ENCODE assay signal across 32 cellular contexts in the genomic region with DNA sequence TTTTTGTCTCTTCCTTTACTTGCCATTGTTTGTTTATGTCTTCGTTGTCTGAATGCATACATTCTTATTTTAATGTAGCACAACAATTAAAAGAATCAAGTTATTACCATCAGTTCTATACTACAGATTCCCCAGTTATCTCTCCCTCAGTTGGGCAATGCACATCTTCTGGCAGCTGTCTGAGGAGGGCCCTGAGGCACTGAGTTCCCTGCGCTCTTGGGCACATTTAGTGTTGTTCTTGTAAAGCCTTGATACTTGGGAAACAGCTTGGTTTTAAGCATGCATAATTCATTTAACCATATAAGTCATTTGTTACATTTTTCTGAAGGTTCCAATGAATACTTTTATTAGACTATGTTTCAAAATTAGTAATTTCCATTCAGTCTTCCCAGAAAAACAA.
"Had no signal": no experiment of that assay in that cellular context is flagged by ENCODE, and none has a peak within 500 bp of the region (broad histone marks: within the 10 kb centered on the region; RNA-seq: fewer than 3 reads in every experiment).

No MANE protein-coding gene starts in this region.

- DNase-seq: activated effector memory CD4-positive, alpha-beta T cell treated with anti-CD3 and anti-CD28 coated beads, Interleukin-2, amount 50 U/mL, for 16 hours; activated effector memory CD4-positive, alpha-beta T cell treated with Interleukin-2 at 50 U/mL for 16 hours; activated gamma-delta T cell; activated gamma-delta T cell treated with Interleukin-2 at 50 U/mL for 16 hours; activated naive CD4-positive, alpha-beta T cell; activated naive CD4-positive, alpha-beta T cell treated with anti-CD3 and anti-CD28 coated beads for 36 hours; activated naive CD4-positive, alpha-beta T cell treated with anti-CD3 and anti-CD28 coated beads, Interleukin-2, amount 10 ng/mL, durations not matched to agents 7 days and 5 days; activated naive CD4-positive, alpha-beta T cell treated with anti-CD3 and anti-CD28 coated beads, Interleukin-2, amount 50 U/mL, for 16 hours; activated naive CD4-positive, alpha-beta T cell treated with Interleukin-2 at 50 U/mL for 16 hours; activated naive CD8-positive, alpha-beta T cell treated with anti-CD3 and anti-CD28 coated beads for 36 hours; activated naive CD8-positive, alpha-beta T cell treated with anti-CD3 and anti-CD28 coated beads, Interleukin-2, amount 10 ng/mL, durations not matched to agents 7 days and 5 days; activated naive CD8-positive, alpha-beta T cell treated with anti-CD3 and anti-CD28 coated beads, Interleukin-2, amount 50 U/mL, for 24 hours; activated T-cell treated with anti-CD3 and anti-CD28 coated beads, Interleukin-2, amount 50 U/mL, for 1 hour; activated T-cell treated with anti-CD3 and anti-CD28 coated beads, Interleukin-2, amount 50 U/mL, for 24 hours; activated T-cell treated with anti-CD3 and anti-CD28 coated beads, Interleukin-2, amount 50 U/mL, for 4 hours; activated T-cell treated with anti-CD3 and anti-CD28 coated beads, Interleukin-2, amount 50 U/mL, for 48 hours; activated T-cell treated with anti-CD3 and anti-CD28 coated beads, Interleukin-2, amount 50 U/mL, for 72 hours; adrenal gland; amniotic stem cell; amygdala; anterior cingulate cortex; aorta; body of pancreas; brain microvascular endothelial cell; caudate nucleus; central memory CD4-positive, alpha-beta T cell; cerebellar nuclear complex had no signal

- H3K4me3 ChIP-seq: adrenal gland, ascending aorta, body of pancreas, breast epithelium, cardiac muscle cell had no signal

- H3K27ac ChIP-seq: adrenal gland, ascending aorta, body of pancreas, brain microvascular endothelial cell, breast epithelium, cardiac muscle cell had no signal

- H3K9me3 ChIP-seq: ascending aorta, body of pancreas had no signal

- H3K4me1 ChIP-seq: adrenal gland, ascending aorta, body of pancreas, breast epithelium had no signal

- ATAC-seq: activated naive CD4-positive, alpha-beta T cell treated with anti-CD3 and anti-CD28 coated beads, Interleukin-2, amount 50 U/mL, for 72 hours; activated naive CD8-positive, alpha-beta T cell treated with anti-CD3 and anti-CD28 coated beads, Interleukin-2, amount 50 U/mL, for 24 hours; activated T-cell treated with anti-CD3 and anti-CD28 coated beads, Interleukin-2, amount 50 U/mL, for 4 hours; activated T-cell treated with anti-CD3 and anti-CD28 coated beads, Interleukin-2, amount 50 U/mL, for 72 hours; activated T-helper 17 cell treated with anti-CD3 and anti-CD28 coated beads, Interleukin-2, amount 50 U/mL, for 72 hours; body of pancreas had no signal

- H3K36me3 ChIP-seq: adrenal gland, ascending aorta, brain microvascular endothelial cell, breast epithelium, cardiac muscle cell had no signal

- H3K27me3 ChIP-seq: adrenal gland, ascending aorta, body of pancreas, brain microvascular endothelial cell, breast epithelium, cardiac muscle cell had no signal
